11 cellular contexts compared by ENCODE assay signal in genomic region chr3:15345608-15346137, GRCh38. TPM values are rescaled to one million over a fixed set of nuclear protein-coding genes. Genes with fewer than 3 reads are reported as not detected.
DNase-seq lines count a peak whose midpoint lies in the region; ATAC-seq and TF ChIP-seq lines count a peak whose summit lies in the region.
"Had no signal": no experiment of that assay in that cellular context is flagged by ENCODE, and none has a peak within 500 bp of the region (broad histone marks: within the 10 kb centered on the region; RNA-seq: fewer than 3 reads in every experiment).

No MANE protein-coding gene starts in this region.

- TF ChIP-seq CTCF in psoas muscle (IDR thresholded peaks at IDR 0.05) = no peak

- H3K9me3 ChIP-seq in psoas muscle = no peaks in the 10 kb centered on the region

- 57 to 75% (median 74%) methylated on average over 4 of the region's 4 CpGs for WGBS in psoas muscle, 3 donors

- peak; percentile 96 for ATAC-seq in GM21723 (IDR thresholded peaks at IDR 0.05; ENCODE audit: unreplicated experiment)
- ATAC-seq in HG03558 (IDR thresholded peaks at IDR 0.05; ENCODE audit: extremely low read depth, unreplicated experiment) = peak; percentile 80
- ATAC-seq in psoas muscle = peak; percentile 17 to 59 (median 36)

- H3K4me3 ChIP-seq in psoas muscle = no peak overlapping the region
- H3K4me3 ChIP-seq: smooth muscle cell had no signal

- H3K4me1 ChIP-seq in psoas muscle = peaks cover 5% of the 10 kb centered on the region

- H3K36me3 ChIP-seq in psoas muscle (ENCODE audit: insufficient read depth in 1 of 2, low read depth in 1 of 2) = no peaks in the 10 kb centered on the region

- DNase-seq in DMS79 treated with DMSO at 0.1 percent for 48 hours (lab: John Stamatoyannopoulos, UW) (peak; percentile 42), DMS79 (lab: John Stamatoyannopoulos, UW) (no peak), psoas muscle (no peak), dedifferentiated amniotic fluid mesenchymal stem cell (ENCODE audit: extremely low spot score) (no peak), NCI-H1930 (lab: John Stamatoyannopoulos, UW) (no peak), GOT3 (lab: John Stamatoyannopoulos, UW) (no peak)
- DNase-seq: anterior cingulate cortex had no signal

- no peaks in the 10 kb centered on the region for H3K27me3 ChIP-seq in psoas muscle (ENCODE audit: insufficient read depth in 3 of 3, low read length in 2 of 3)

- intact Hi-C loops in psoas muscle (cut with DNase I) = no loop called here

- H3K27ac ChIP-seq in psoas muscle = peak overlapping the region; percentile 47
- H3K27ac ChIP-seq: 22Rv1 had no signal

RNA-seq across cellular contexts. Expression of gene SH3BP5, which starts 13.3 kb away (rescaled TPM):
- 10 to 100 TPM; 14.4 to 57.1 (median 23.6) TPM for total RNA-seq in psoas muscle
- polyA plus RNA-seq in psoas muscle = 10 to 100 TPM; 42.8 to 63.0 (median 59.2) TPM

Comparison
In these comparisons a context has a peak if more than half of its experiments do, and no peak if none do; other contexts are left out.
1. ATAC-seq: peak in every context shown above with its lines; median percentile 96 in GM21723; 80 in HG03558; 36 in psoas muscle.